9 cellular contexts compared by ENCODE assay signal in the genomic region with DNA sequence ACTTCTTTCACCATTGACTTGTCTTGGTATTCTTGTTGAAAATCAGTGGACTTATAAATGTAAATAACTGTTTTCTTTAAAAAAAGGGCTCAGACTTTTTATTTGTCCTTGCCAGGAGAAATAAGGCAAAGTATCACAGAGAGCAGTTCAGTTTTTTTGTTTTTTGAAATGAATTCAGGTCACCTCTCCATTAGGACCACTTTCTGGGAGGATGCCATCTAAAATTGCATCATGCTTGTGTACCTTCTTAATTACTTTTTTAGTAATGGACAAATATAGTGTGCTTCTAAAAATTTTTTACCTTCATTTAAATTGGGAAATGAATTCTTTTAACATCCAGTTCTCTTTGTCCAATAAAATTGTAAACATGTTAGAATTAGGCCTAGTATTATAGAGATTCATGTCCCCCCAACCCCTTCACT.
A peak's percentile ranks its signal among the peaks of the same experiment; 100 is the strongest.
DNase-seq lines count a peak whose midpoint lies in the region; ATAC-seq and TF ChIP-seq lines count a peak whose summit lies in the region.
"Had no signal": no experiment of that assay in that cellular context is flagged by ENCODE, and none has a peak within 500 bp of the region (broad histone marks: within the 10 kb centered on the region; RNA-seq: fewer than 3 reads in every experiment).

No MANE protein-coding gene starts in this region.

- no peak for ATAC-seq in CD4-positive, CD25-positive, alpha-beta regulatory T cell (ENCODE audit: low read depth in 2 of 2)
- no peak for ATAC-seq in GM23338
- no peak for ATAC-seq in activated naive CD8-positive, alpha-beta T cell treated with anti-CD3 and anti-CD28 coated beads, Interleukin-2, amount 10 ng/mL, durations not matched to agents 7 days and 5 days (ENCODE audit: low read depth)
- ATAC-seq in lower lobe of right lung: no peak
- no peak for ATAC-seq in GM19035 (IDR thresholded peaks at IDR 0.05; ENCODE audit: unreplicated experiment)
- ATAC-seq in HG02610 (IDR thresholded peaks at IDR 0.05; ENCODE audit: unreplicated experiment): no peak
- no peak for ATAC-seq in HG03159 (IDR thresholded peaks at IDR 0.05; ENCODE audit: unreplicated experiment)

- POLR2A ChIA-PET in activated naive CD8-positive, alpha-beta T cell treated with anti-CD3 and anti-CD28 coated beads, Interleukin-2, amount 10 ng/mL, durations not matched to agents 7 days and 5 days (lab: Charles Lee): no interaction called here

- peaks cover 0 to 2% (median 0%) of the 10 kb centered on the region in 7 donors for H3K9me3 Mint-ChIP-seq in CD4-positive, CD25-positive, alpha-beta regulatory T cell
- H3K9me3 Mint-ChIP-seq in GM23338: peaks cover 4% of the 10 kb centered on the region; the same call in 1 of the 3 replicates
- peaks cover 1% of the 10 kb centered on the region for H3K9me3 Mint-ChIP-seq in activated naive CD8-positive, alpha-beta T cell treated with anti-CD3 and anti-CD28 coated beads, Interleukin-2, amount 10 ng/mL, durations not matched to agents 7 days and 5 days

- no peaks in the 10 kb centered on the region for H3K9me2 ChIP-seq in GM23338 (ENCODE audit: insufficient read depth)

- peaks cover 7% of the 10 kb centered on the region for H3K36me3 Mint-ChIP-seq in CD4-positive, CD25-positive, alpha-beta regulatory T cell
- H3K36me3 Mint-ChIP-seq in GM23338 (ENCODE audit: low read depth): 0 out of 3 replicates have a peak, but pooled peaks cover 3% of the 10 kb centered on the region
- H3K36me3 Mint-ChIP-seq in activated naive CD8-positive, alpha-beta T cell treated with anti-CD3 and anti-CD28 coated beads, Interleukin-2, amount 10 ng/mL, durations not matched to agents 7 days and 5 days: no peaks in the 10 kb centered on the region

- DNase-seq in CD4-positive, CD25-positive, alpha-beta regulatory T cell: no peak
- DNase-seq in GM23338 (ENCODE audit: low spot score): no peak
- DNase-seq in activated naive CD8-positive, alpha-beta T cell treated with anti-CD3 and anti-CD28 coated beads, Interleukin-2, amount 10 ng/mL, durations not matched to agents 7 days and 5 days: no peak
- DNase-seq in lower lobe of right lung: no peak
- DNase-seq in ecto neural progenitor cell (ENCODE audit: low spot score): no peak
- DNase-seq: MG63 had no signal

- no peaks in the 10 kb centered on the region for H3K36me3 ChIP-seq in CD4-positive, CD25-positive, alpha-beta regulatory T cell (ENCODE audit: control insufficient read depth, insufficient read depth, low read length)
- H3K36me3 ChIP-seq in GM23338 (ENCODE audit: insufficient read depth): no peaks in the 10 kb centered on the region
- H3K36me3 ChIP-seq in lower lobe of right lung: no peaks in the 10 kb centered on the region
- H3K36me3 ChIP-seq: MG63 had no signal

- no peak overlapping the region for H3K4me3 ChIP-seq in CD4-positive, CD25-positive, alpha-beta regulatory T cell (ENCODE audit: low read depth, low read length)
- peak overlapping the region; percentile 46 for H3K4me3 ChIP-seq in GM23338
- H3K4me3 ChIP-seq in lower lobe of right lung: peak overlapping the region; percentile 15
- H3K4me3 ChIP-seq: MG63 had no signal

- no peaks in the 10 kb centered on the region for H3K9me3 ChIP-seq in CD4-positive, CD25-positive, alpha-beta regulatory T cell (ENCODE audit: control insufficient read depth in 2 of 2, low read length in 2 of 2)
- no peaks in the 10 kb centered on the region for H3K9me3 ChIP-seq in lower lobe of right lung
- H3K9me3 ChIP-seq: MG63 had no signal

- H3K27ac Mint-ChIP-seq in CD4-positive, CD25-positive, alpha-beta regulatory T cell: no peak overlapping the region
- peak overlapping the region; percentile 98 for H3K27ac Mint-ChIP-seq in GM23338
- no peak overlapping the region for H3K27ac Mint-ChIP-seq in activated naive CD8-positive, alpha-beta T cell treated with anti-CD3 and anti-CD28 coated beads, Interleukin-2, amount 10 ng/mL, durations not matched to agents 7 days and 5 days

- peak overlapping the region; percentile 14; the same call in 1 of the 2 replicates for H2AFZ ChIP-seq in GM23338

- H3F3A ChIP-seq in GM23338 (replicated peaks; ENCODE audit: low read depth): no peaks in the 10 kb centered on the region

- H3K4me1 Mint-ChIP-seq in CD4-positive, CD25-positive, alpha-beta regulatory T cell: peaks cover 0 to 7% (median 2%) of the 10 kb centered on the region in 4 donors
- H3K4me1 Mint-ChIP-seq in GM23338: peaks cover 9% of the 10 kb centered on the region
- H3K4me1 Mint-ChIP-seq in activated naive CD8-positive, alpha-beta T cell treated with anti-CD3 and anti-CD28 coated beads, Interleukin-2, amount 10 ng/mL, durations not matched to agents 7 days and 5 days: no peaks in the 10 kb centered on the region

- peak overlapping the region in 3 of 4 donors; percentile 10 to 73 (median 69) for H3K4me3 Mint-ChIP-seq in CD4-positive, CD25-positive, alpha-beta regulatory T cell
- H3K4me3 Mint-ChIP-seq in GM23338: peak overlapping the region; percentile 79
- peak overlapping the region; percentile 55 for H3K4me3 Mint-ChIP-seq in activated naive CD8-positive, alpha-beta T cell treated with anti-CD3 and anti-CD28 coated beads, Interleukin-2, amount 10 ng/mL, durations not matched to agents 7 days and 5 days

- H3K79me2 ChIP-seq in GM23338 (replicated peaks; ENCODE audit: insufficient read depth): no peaks in the 10 kb centered on the region

- no peaks in the 10 kb centered on the region for H4K20me1 ChIP-seq in GM23338 (replicated peaks; ENCODE audit: insufficient read depth)

- intact Hi-C loops in lower lobe of right lung (cut with DNase I): no loop called here

- H3K4me2 ChIP-seq in GM23338: peak overlapping the region; percentile 73

- no peak for TF ChIP-seq CTCF in GM23338 (conservative IDR thresholded peaks at IDR 0.05; ENCODE audit: low read depth in 2 of 2)
- no peak for TF ChIP-seq CTCF in lower lobe of right lung (IDR thresholded peaks at IDR 0.05)

- H3K27me3 Mint-ChIP-seq in CD4-positive, CD25-positive, alpha-beta regulatory T cell: no peaks in the 10 kb centered on the region
- H3K27me3 Mint-ChIP-seq in GM23338 (ENCODE audit: insufficient read depth, low read depth, poor library complexity): peaks cover 4% of the 10 kb centered on the region
- no peaks in the 10 kb centered on the region for H3K27me3 Mint-ChIP-seq in activated naive CD8-positive, alpha-beta T cell treated with anti-CD3 and anti-CD28 coated beads, Interleukin-2, amount 10 ng/mL, durations not matched to agents 7 days and 5 days

- H3K27me3 ChIP-seq in CD4-positive, CD25-positive, alpha-beta regulatory T cell (ENCODE audit: control insufficient read depth, insufficient read depth, low read length): no peaks in the 10 kb centered on the region
- H3K27me3 ChIP-seq in GM23338 (ENCODE audit: insufficient read depth) (no peaks in the 10 kb centered on the region), lower lobe of right lung (ENCODE audit: low read depth) (no peaks in the 10 kb centered on the region)
- H3K27me3 ChIP-seq: MG63 had no signal

- no peaks in the 10 kb centered on the region for H3K4me1 ChIP-seq in CD4-positive, CD25-positive, alpha-beta regulatory T cell (ENCODE audit: control insufficient read depth, insufficient read depth, low read length, poor library complexity, severe bottlenecking)
- no peaks in the 10 kb centered on the region for H3K4me1 ChIP-seq in GM23338 (ENCODE audit: insufficient read depth)
- H3K4me1 ChIP-seq in lower lobe of right lung: no peaks in the 10 kb centered on the region

- H3K27ac ChIP-seq in CD4-positive, CD25-positive, alpha-beta regulatory T cell (ENCODE audit: insufficient read depth, low read length, poor library complexity, severe bottlenecking): no peak overlapping the region
- H3K27ac ChIP-seq in GM23338 (ENCODE audit: low read depth): peak overlapping the region; percentile 15; the same call in 1 of the 2 replicates
- no peak overlapping the region for H3K27ac ChIP-seq in lower lobe of right lung

TF ChIP-seq in GM23338, 12 proteins besides CTCF, POLR2A, EP300 and RAD21:
- no peak for TF ChIP-seq ZNF114 (CRISPR knock-in tag; IDR thresholded peaks at IDR 0.05)
- TF ChIP-seq, protein P1, sequence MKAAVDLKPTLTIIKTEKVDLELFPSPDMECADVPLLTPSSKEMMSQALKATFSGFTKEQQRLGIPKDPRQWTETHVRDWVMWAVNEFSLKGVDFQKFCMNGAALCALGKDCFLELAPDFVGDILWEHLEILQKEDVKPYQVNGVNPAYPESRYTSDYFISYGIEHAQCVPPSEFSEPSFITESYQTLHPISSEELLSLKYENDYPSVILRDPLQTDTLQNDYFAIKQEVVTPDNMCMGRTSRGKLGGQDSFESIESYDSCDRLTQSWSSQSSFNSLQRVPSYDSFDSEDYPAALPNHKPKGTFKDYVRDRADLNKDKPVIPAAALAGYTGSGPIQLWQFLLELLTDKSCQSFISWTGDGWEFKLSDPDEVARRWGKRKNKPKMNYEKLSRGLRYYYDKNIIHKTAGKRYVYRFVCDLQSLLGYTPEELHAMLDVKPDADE (IDR thresholded peaks at IDR 0.05): no peak
